Comparison of ENCODE assay signal across 9 cellular contexts in the genomic region with DNA sequence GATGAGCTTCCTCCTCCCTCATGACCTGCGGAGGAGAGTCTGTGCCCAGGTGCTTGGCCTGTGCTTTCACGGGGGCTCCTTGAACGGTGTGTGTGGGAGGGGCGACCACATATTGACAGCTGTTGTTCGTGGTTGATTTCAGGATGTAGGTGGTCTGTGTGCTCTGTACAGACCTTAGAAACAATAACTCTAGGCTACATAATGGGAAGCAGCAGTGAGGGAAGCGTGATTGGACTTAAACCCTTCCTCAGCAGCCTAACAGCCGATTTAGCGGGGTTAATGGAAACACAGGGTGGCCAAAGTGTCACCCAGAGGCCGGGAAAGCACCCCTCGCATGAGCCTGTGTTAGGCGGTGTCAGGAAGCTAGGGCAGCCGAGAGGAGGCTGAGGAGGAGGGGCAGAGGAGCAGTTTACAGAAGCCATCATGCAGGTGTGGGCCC. TPM values are rescaled to one million over a fixed set of nuclear protein-coding genes. Genes with fewer than 3 reads are reported as not detected.
DNase-seq lines count a peak whose midpoint lies in the region; ATAC-seq lines count a peak whose summit lies in the region.
"Had no signal": no experiment of that assay in that cellular context is flagged by ENCODE, and none has a peak within 500 bp of the region (broad histone marks: within the 10 kb centered on the region; RNA-seq: fewer than 3 reads in every experiment).

No MANE protein-coding gene starts in this region.

- H3K4me1 Mint-ChIP-seq in activated CD4-positive, alpha-beta T cell treated with anti-CD3 and anti-CD28 coated beads for 36 hours = peaks cover 14% of the 10 kb centered on the region
- H3K4me1 Mint-ChIP-seq in IgD-negative memory B cell = peaks cover 2 to 9% (median 6%) of the 10 kb centered on the region in 3 donors
- peaks cover 23% of the 10 kb centered on the region for H3K4me1 Mint-ChIP-seq in activated naive CD4-positive, alpha-beta T cell treated with anti-CD3 and anti-CD28 coated beads, Interleukin-2, amount 10 ng/mL, durations not matched to agents 7 days and 5 days
- peaks cover 31% of the 10 kb centered on the region for H3K4me1 Mint-ChIP-seq in stimulated activated effector memory CD8-positive, alpha-beta T cell treated with anti-CD3 and anti-CD28 coated beads, Interleukin-12 subunit alpha, Interleukin-12 subunit beta, amount 100 ng/mL, for 72 hours

- peaks cover 4% of the 10 kb centered on the region for H3K36me3 Mint-ChIP-seq in activated CD4-positive, alpha-beta T cell treated with anti-CD3 and anti-CD28 coated beads for 36 hours (ENCODE audit: low read depth)
- H3K36me3 Mint-ChIP-seq in IgD-negative memory B cell = peaks cover 1% of the 10 kb centered on the region
- peaks cover 1% of the 10 kb centered on the region for H3K36me3 Mint-ChIP-seq in activated naive CD4-positive, alpha-beta T cell treated with anti-CD3 and anti-CD28 coated beads, Interleukin-2, amount 10 ng/mL, durations not matched to agents 7 days and 5 days
- H3K36me3 Mint-ChIP-seq in stimulated activated effector memory CD8-positive, alpha-beta T cell treated with anti-CD3 and anti-CD28 coated beads, Interleukin-12 subunit alpha, Interleukin-12 subunit beta, amount 100 ng/mL, for 72 hours = peaks cover 4% of the 10 kb centered on the region

- no peak overlapping the region for H3K4me3 Mint-ChIP-seq in activated CD4-positive, alpha-beta T cell treated with anti-CD3 and anti-CD28 coated beads for 36 hours
- no peak overlapping the region for H3K4me3 Mint-ChIP-seq in IgD-negative memory B cell
- no peak overlapping the region for H3K4me3 Mint-ChIP-seq in activated naive CD4-positive, alpha-beta T cell treated with anti-CD3 and anti-CD28 coated beads, Interleukin-2, amount 10 ng/mL, durations not matched to agents 7 days and 5 days
- peak overlapping the region; percentile 44 for H3K4me3 Mint-ChIP-seq in stimulated activated effector memory CD8-positive, alpha-beta T cell treated with anti-CD3 and anti-CD28 coated beads, Interleukin-12 subunit alpha, Interleukin-12 subunit beta, amount 100 ng/mL, for 72 hours

- H3K27ac Mint-ChIP-seq in activated CD4-positive, alpha-beta T cell treated with anti-CD3 and anti-CD28 coated beads for 36 hours = no peak overlapping the region
- peak overlapping the region in 2 of 3 donors; percentile 39 to 57 for H3K27ac Mint-ChIP-seq in IgD-negative memory B cell
- peak overlapping the region; percentile 1 for H3K27ac Mint-ChIP-seq in activated naive CD4-positive, alpha-beta T cell treated with anti-CD3 and anti-CD28 coated beads, Interleukin-2, amount 10 ng/mL, durations not matched to agents 7 days and 5 days
- peak overlapping the region; percentile 70 for H3K27ac Mint-ChIP-seq in stimulated activated effector memory CD8-positive, alpha-beta T cell treated with anti-CD3 and anti-CD28 coated beads, Interleukin-12 subunit alpha, Interleukin-12 subunit beta, amount 100 ng/mL, for 72 hours

- ATAC-seq in activated CD4-positive, alpha-beta T cell treated with anti-CD3 and anti-CD28 coated beads for 36 hours = peak; percentile 86
- ATAC-seq in stimulated activated effector memory CD8-positive, alpha-beta T cell treated with anti-CD3 and anti-CD28 coated beads, Interleukin-12 subunit alpha, Interleukin-12 subunit beta, amount 100 ng/mL, for 72 hours = peak; percentile 84
- ATAC-seq in Right ventricle myocardium inferior = no peak

- no peaks in the 10 kb centered on the region for H3K27me3 Mint-ChIP-seq in activated CD4-positive, alpha-beta T cell treated with anti-CD3 and anti-CD28 coated beads for 36 hours
- no peaks in the 10 kb centered on the region for H3K27me3 Mint-ChIP-seq in IgD-negative memory B cell
- no peaks in the 10 kb centered on the region for H3K27me3 Mint-ChIP-seq in activated naive CD4-positive, alpha-beta T cell treated with anti-CD3 and anti-CD28 coated beads, Interleukin-2, amount 10 ng/mL, durations not matched to agents 7 days and 5 days

- peak; percentile 56 for DNase-seq in activated CD4-positive, alpha-beta T cell treated with anti-CD3 and anti-CD28 coated beads for 36 hours
- DNase-seq in activated CD4-positive, alpha-beta T cell treated with anti-CD3 and anti-CD28 coated beads for 1 hour = no peak
- peak; percentile 41 for DNase-seq in activated naive CD4-positive, alpha-beta T cell treated with anti-CD3 and anti-CD28 coated beads, Interleukin-2, amount 10 ng/mL, durations not matched to agents 7 days and 5 days
- peak in 1 of 2 donors; percentile 55 for DNase-seq in stimulated activated effector memory CD8-positive, alpha-beta T cell treated with anti-CD3 and anti-CD28 coated beads, Interleukin-12 subunit alpha, Interleukin-12 subunit beta, amount 100 ng/mL, for 72 hours (ENCODE audit: low spot score in 2 of 2)
- DNase-seq in GM19240 (ENCODE audit: insufficient read length, low spot score) = no peak
- DNase-seq in AG08395 (ENCODE audit: low spot score) = no peak
- no peak for DNase-seq in Right ventricle myocardium inferior (ENCODE audit: missing footprints)
- DNase-seq: aorta had no signal

- intact Hi-C loops in activated CD4-positive, alpha-beta T cell treated with anti-CD3 and anti-CD28 coated beads for 36 hours (cut with DNase I, micrococcal nuclease) = no loop called here
- intact Hi-C loops in Right ventricle myocardium inferior (cut with DNase I) = no loop called here

- H3K9me3 Mint-ChIP-seq in activated CD4-positive, alpha-beta T cell treated with anti-CD3 and anti-CD28 coated beads for 36 hours (ENCODE audit: low read depth) = no peaks in the 10 kb centered on the region
- no peaks in the 10 kb centered on the region for H3K9me3 Mint-ChIP-seq in IgD-negative memory B cell
- no peaks in the 10 kb centered on the region for H3K9me3 Mint-ChIP-seq in activated naive CD4-positive, alpha-beta T cell treated with anti-CD3 and anti-CD28 coated beads, Interleukin-2, amount 10 ng/mL, durations not matched to agents 7 days and 5 days
- no peaks in the 10 kb centered on the region for H3K9me3 Mint-ChIP-seq in stimulated activated effector memory CD8-positive, alpha-beta T cell treated with anti-CD3 and anti-CD28 coated beads, Interleukin-12 subunit alpha, Interleukin-12 subunit beta, amount 100 ng/mL, for 72 hours

- CTCF ChIA-PET in activated CD4-positive, alpha-beta T cell treated with anti-CD3 and anti-CD28 coated beads for 36 hours (lab: Charles Lee) = interaction anchor here (0.6 to 1.4 kb wide), 5 partner anchors 8 to 480 kb away, joined by 3 to 6 read pairs (median 3); no protein-coding TSS in a partner anchor
- CTCF ChIA-PET in activated naive CD4-positive, alpha-beta T cell treated with anti-CD3 and anti-CD28 coated beads, Interleukin-2, amount 10 ng/mL, durations not matched to agents 7 days and 5 days (lab: Charles Lee) = interaction anchor here (1.7 kb wide), 1 partner anchor 936 kb away, joined by 3 read pairs; no protein-coding TSS in a partner anchor

- POLR2A ChIA-PET in activated CD4-positive, alpha-beta T cell treated with anti-CD3 and anti-CD28 coated beads for 36 hours (lab: Charles Lee) = interaction anchor here (0.7 kb wide), 1 partner anchor 82 kb away, joined by 3 read pairs; no protein-coding TSS in a partner anchor

RNA-seq across cellular contexts. Expression of gene TBCE, which starts 56.0 kb away (rescaled TPM):
- 10 to 100 TPM; 22.3 to 26.1 TPM for total RNA-seq in activated CD4-positive, alpha-beta T cell treated with anti-CD3 and anti-CD28 coated beads for 36 hours
- polyA plus RNA-seq in IgD-negative memory B cell = 14.7 TPM
- total RNA-seq in Right ventricle myocardium inferior = 22.8 TPM

Comparison
In these comparisons a context has a peak if more than half of its experiments do, and no peak if none do; other contexts are left out.
1. DNase-seq: peak in activated CD4-positive, alpha-beta T cell treated with anti-CD3 and anti-CD28 coated beads for 36 hours (single experiment) and activated naive CD4-positive, alpha-beta T cell treated with anti-CD3 and anti-CD28 coated beads, Interleukin-2, amount 10 ng/mL, durations not matched to agents 7 days and 5 days (single experiment); none in activated CD4-positive, alpha-beta T cell treated with anti-CD3 and anti-CD28 coated beads for 1 hour (single experiment), GM19240 (single experiment), AG08395 (single experiment) and Right ventricle myocardium inferior (single experiment).